Comparison of ENCODE assay signal across 8 cellular contexts in the genomic region with DNA sequence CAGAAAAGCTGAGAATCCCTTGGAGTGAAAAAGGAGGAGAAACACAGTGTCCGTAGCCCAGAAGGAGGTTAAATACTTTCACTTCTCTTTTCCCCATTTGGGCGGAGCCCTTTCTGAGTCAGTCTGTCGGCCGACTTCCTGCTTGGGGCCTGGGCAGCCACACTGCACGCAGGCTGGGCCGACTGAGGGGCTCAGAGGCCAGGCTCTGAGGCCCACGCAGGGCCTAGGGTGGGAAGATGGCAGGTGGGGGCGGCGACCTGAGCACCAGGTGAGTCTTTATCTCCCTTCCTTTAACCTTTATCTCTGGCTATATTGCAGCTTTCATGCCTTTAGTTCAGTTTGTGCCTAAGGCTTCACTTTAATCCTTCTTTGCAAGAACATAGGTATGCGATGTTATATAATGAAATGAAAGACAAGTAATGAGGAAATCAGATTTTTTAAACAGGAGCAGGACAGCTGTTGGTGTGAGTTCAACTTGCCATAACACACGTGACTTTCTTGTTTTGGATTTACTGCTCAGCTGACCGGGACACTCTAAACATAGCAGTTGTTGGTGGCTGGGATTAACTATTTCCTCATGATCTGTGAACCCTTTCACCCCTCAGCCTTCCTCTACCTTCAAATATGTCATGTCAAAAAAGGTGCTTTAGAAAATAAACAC. TPM values are rescaled to one million over a fixed set of nuclear protein-coding genes. Genes with fewer than 3 reads are reported as not detected.
A peak's percentile ranks its signal among the peaks of the same experiment; 100 is the strongest.
DNase-seq lines count a peak whose midpoint lies in the region; ATAC-seq and TF ChIP-seq lines count a peak whose summit lies in the region.

A gene (plus strand): TSS at position 141 of the 661 bp plus-strand sequence. CDS start 96 bp downstream, at position 237.

- peak within 1 kb of the TSS; percentile 79 for H2AFZ ChIP-seq in DND-41 (ENCODE audit: low read depth, low read length)

- peaks cover 66% of the 10 kb centered on the region for H3K4me1 ChIP-seq in DND-41 (ENCODE audit: insufficient read depth, low read length)

- peak within 1 kb of the TSS; percentile 88 for H3K4me2 ChIP-seq in DND-41 (ENCODE audit: insufficient read depth, low read length)

- H3K36me3 Mint-ChIP-seq in chondrocyte (ENCODE audit: low read depth), result peaks cover 2% of the 10 kb centered on the region
- peaks cover 16% of the 10 kb centered on the region for H3K36me3 Mint-ChIP-seq in memory B cell

- H4K20me1 ChIP-seq in DND-41 (ENCODE audit: insufficient read depth, low read length), result no peaks in the 10 kb centered on the region

- H3K79me2 ChIP-seq in DND-41 (ENCODE audit: insufficient read depth, low read length), result peaks cover 56% of the 10 kb centered on the region

- H3K9me3 ChIP-seq in DND-41 (ENCODE audit: insufficient read depth, low read length, severe bottlenecking), result no peaks in the 10 kb centered on the region

- ATAC-seq in DND-41 (ENCODE audit: insufficient read depth, low read depth), result peak; percentile 86
- peak; percentile 78 for ATAC-seq in GM21619 (IDR thresholded peaks at IDR 0.05; ENCODE audit: unreplicated experiment)
- peak; percentile 85 for ATAC-seq in activated CD4-positive, CD25-positive, alpha-beta regulatory T cell treated with anti-CD3 and anti-CD28 coated beads, Interleukin-2, amount 50 U/mL, for 24 hours
- ATAC-seq in memory B cell (ENCODE audit: low read depth), result peak; percentile 86

- peaks cover 54% of the 10 kb centered on the region for H3K4me1 Mint-ChIP-seq in chondrocyte (ENCODE audit: low read depth)
- H3K4me1 Mint-ChIP-seq in memory B cell, result peaks cover 55% of the 10 kb centered on the region

- DNase-seq in DND-41, result peak; percentile 85
- DNase-seq in Kasumi-1 (lab: John Stamatoyannopoulos, UW), result peak; percentile 59 to 63
- DNase-seq in chondrocyte (ENCODE audit: low spot score), result no peak
- peak; percentile 64 to 74 for DNase-seq in memory B cell (ENCODE audit: low spot score in 2 of 2)
- DNase-seq in stimulated activated CD8-positive, alpha-beta memory T cell treated with anti-CD3 and anti-CD28 coated beads, Interleukin-4, amount 100 ng/mL, for 1 hour (ENCODE audit: low read depth in 2 of 2, low spot score in 1 of 2), result peak; percentile 44 to 65
- DNase-seq in NCI-H69 (lab: John Stamatoyannopoulos, UW), result no peak

- H3K27me3 Mint-ChIP-seq in chondrocyte (ENCODE audit: low read depth) (no peaks in the 10 kb centered on the region), memory B cell (no peaks in the 10 kb centered on the region)

- peak within 1 kb of the TSS; percentile 88 for H3K4me3 Mint-ChIP-seq in chondrocyte (ENCODE audit: unreplicated experiment)
- peak within 1 kb of the TSS; percentile 93 for H3K4me3 Mint-ChIP-seq in memory B cell

- H3K27ac Mint-ChIP-seq in chondrocyte (ENCODE audit: unreplicated experiment), result peak within 1 kb of the TSS; percentile 99
- peak within 1 kb of the TSS; percentile 96 for H3K27ac Mint-ChIP-seq in memory B cell

- H3K9me3 Mint-ChIP-seq in chondrocyte (ENCODE audit: low read depth), result no peaks in the 10 kb centered on the region
- no peaks in the 10 kb centered on the region for H3K9me3 Mint-ChIP-seq in memory B cell

- TF ChIP-seq CTCF in DND-41 (IDR thresholded peaks at IDR 0.05; ENCODE audit: borderline replicate concordance, extremely low read depth, low read length, poor library complexity, severe bottlenecking) (no peak), chondrocyte (IDR thresholded peaks at IDR 0.05) (no peak)

- 0 out of 2 replicates have a peak, but pooled peaks cover 4% of the 10 kb centered on the region for H3K36me3 ChIP-seq in DND-41 (ENCODE audit: insufficient read depth, low read length)

- peak within 1 kb of the TSS; percentile 98 for H3K27ac ChIP-seq in DND-41 (ENCODE audit: low read length)

- peak within 1 kb of the TSS; percentile 88 for H3K9ac ChIP-seq in DND-41 (ENCODE audit: low read depth, low read length)

- no peaks in the 10 kb centered on the region for H3K27me3 ChIP-seq in DND-41 (ENCODE audit: insufficient read depth, low read length, poor library complexity)

- H3K4me3 ChIP-seq in DND-41 (ENCODE audit: low read depth in 1 of 2, low read length in 2 of 2), result peak within 1 kb of the TSS; percentile 60 to 75

RNA-seq across cellular contexts. Expression of the gene that starts here (rescaled TPM):
- total RNA-seq in chondrocyte, result 57.6 to 67.0 TPM (median 66.7 TPM) in 3 replicates

Comparison
In these comparisons a context has a peak if more than half of its experiments do, and no peak if none do; other contexts are left out.
1. DNase-seq: peak in DND-41 (single experiment), Kasumi-1 (2 of 2), memory B cell (2 of 2) and stimulated activated CD8-positive, alpha-beta memory T cell treated with anti-CD3 and anti-CD28 coated beads, Interleukin-4, amount 100 ng/mL, for 1 hour (2 of 2); none in chondrocyte (single experiment) and NCI-H69 (single experiment).
2. Peak in every context shown above with its lines, with median percentiles within 50 percentile points of each other: ATAC-seq.